1 cellular context compared by ENCODE assay signal in genomic region chr2:241925277-241925676, GRCh38.
TF ChIP-seq lines count a peak whose summit lies in the region.

No MANE protein-coding gene starts in this region.

TF ChIP-seq in H1, 55 proteins besides CTCF, POLR2A, EP300 and RAD21:
- TF ChIP-seq USF2 (IDR thresholded peaks at IDR 0.05; ENCODE audit: low read length) = no peak
- TF ChIP-seq GTF2F1 (IDR thresholded peaks at IDR 0.05; ENCODE audit: borderline replicate concordance, low read depth, low read length) = no peak
- TF ChIP-seq SUZ12 (IDR thresholded peaks at IDR 0.05; ENCODE audit: low read length) = no peak
- TF ChIP-seq ZNF274 (IDR thresholded peaks at IDR 0.05; ENCODE audit: borderline replicate concordance, extremely low read depth, low read length) = no peak
- no peak for TF ChIP-seq TAF7 (optimal IDR thresholded peaks at IDR 0.05; ENCODE audit: borderline replicate concordance, low read depth, low read length)
- no peak for TF ChIP-seq YY1 (IDR thresholded peaks at IDR 0.05; ENCODE audit: low read depth, low read length)
- no peak for TF ChIP-seq SAP30 (IDR thresholded peaks at IDR 0.05; ENCODE audit: insufficient read depth, insufficient replicate concordance, low read length)
- TF ChIP-seq BRCA1 (IDR thresholded peaks at IDR 0.05; ENCODE audit: low read depth, low read length) = no peak
- no peak for TF ChIP-seq GABPA (IDR thresholded peaks at IDR 0.05; ENCODE audit: borderline replicate concordance, insufficient read depth, low read length)
- no peak for TF ChIP-seq TEAD4 (IDR thresholded peaks at IDR 0.05; ENCODE audit: low read depth, low read length)
- no peak for TF ChIP-seq SIN3A (conservative IDR thresholded peaks at IDR 0.05 in 1 of 2, IDR thresholded peaks at IDR 0.05 in 1 of 2; ENCODE audit: low read depth in 1 of 2, low read length in 2 of 2)
- no peak for TF ChIP-seq TBP (IDR thresholded peaks at IDR 0.05; ENCODE audit: low read depth, low read length)
- no peak for TF ChIP-seq MAX (IDR thresholded peaks at IDR 0.05)
- TF ChIP-seq CHD1 (IDR thresholded peaks at IDR 0.05; ENCODE audit: low read depth, low read length) = no peak
- no peak for TF ChIP-seq SP2 (IDR thresholded peaks at IDR 0.05; ENCODE audit: low read length)
- no peak for TF ChIP-seq EGR1 (IDR thresholded peaks at IDR 0.05; ENCODE audit: borderline replicate concordance, low read depth, low read length)
- no peak for TF ChIP-seq SP4 (IDR thresholded peaks at IDR 0.05; ENCODE audit: low read length)
- no peak for TF ChIP-seq SP1 (IDR thresholded peaks at IDR 0.05; ENCODE audit: low read depth, low read length)
